In genomic region chr11:36469063-36469462, GRCh38 we compare ENCODE assay signal across 10 cellular contexts. TPM values are rescaled to one million over a fixed set of nuclear protein-coding genes. Genes with fewer than 3 reads are reported as not detected.
DNase-seq lines count a peak whose midpoint lies in the region; FAIRE-seq and TF ChIP-seq lines count a peak whose summit lies in the region.
"Had no signal": no experiment of that assay in that cellular context is flagged by ENCODE, and none has a peak within 500 bp of the region (broad histone marks: within the 10 kb centered on the region; RNA-seq: fewer than 3 reads in every experiment).

No MANE protein-coding gene starts in this region.

- no peak overlapping the region for H3K27ac ChIP-seq in ovary

- H3K9me3 Mint-ChIP-seq in activated T-cell treated with anti-CD3 and anti-CD28 coated beads, Interleukin-2, amount 50 U/mL, for 24 hours: no peaks in the 10 kb centered on the region
- H3K9me3 Mint-ChIP-seq in osteocyte (ENCODE audit: unreplicated experiment): no peaks in the 10 kb centered on the region

- H3K4me3 ChIP-seq in Loucy (ENCODE audit: low read length, poor library complexity, severe bottlenecking) (no peak overlapping the region), cardiac fibroblast (replicated peaks in 1 of 2; ENCODE audit: low read depth in 2 of 2, low read length in 2 of 2) (no peak overlapping the region), ovary (no peak overlapping the region)
- H3K4me3 ChIP-seq: HAP-1 had no signal

- no peak for TF ChIP-seq POLR2A in ovary (IDR thresholded peaks at IDR 0.05)

- H2AFZ ChIP-seq in Loucy (ENCODE audit: low read length): no peak overlapping the region

- H3K9me3 ChIP-seq in Loucy (ENCODE audit: insufficient read depth, low read depth, low read length) (no peaks in the 10 kb centered on the region), ovary (no peaks in the 10 kb centered on the region)
- H3K9me3 ChIP-seq: HAP-1 had no signal

- H3K4me1 Mint-ChIP-seq in activated T-cell treated with anti-CD3 and anti-CD28 coated beads, Interleukin-2, amount 50 U/mL, for 24 hours (ENCODE audit: low read depth): no peaks in the 10 kb centered on the region
- H3K4me1 Mint-ChIP-seq in osteocyte (ENCODE audit: unreplicated experiment): peaks cover 51% of the 10 kb centered on the region

- H3K27ac Mint-ChIP-seq in activated T-cell treated with anti-CD3 and anti-CD28 coated beads, Interleukin-2, amount 50 U/mL, for 24 hours: no peak overlapping the region
- peak overlapping the region; percentile 49 for H3K27ac Mint-ChIP-seq in osteocyte (ENCODE audit: unreplicated experiment)

- H3K27me3 ChIP-seq in Loucy (ENCODE audit: insufficient read depth, low read length, poor library complexity, severe bottlenecking) (no peaks in the 10 kb centered on the region), ovary (no peaks in the 10 kb centered on the region)

- no peaks in the 10 kb centered on the region for H4K20me1 ChIP-seq in Loucy (ENCODE audit: insufficient read depth, low read length, poor library complexity, severe bottlenecking)

- intact Hi-C loops in ovary (cut with DNase I): loop anchor here in 1 of 4 donors (10.0 kb wide), 1 partner anchor 164 kb away; no protein-coding TSS in a partner anchor

- H3K79me2 ChIP-seq in Loucy (ENCODE audit: insufficient read depth, low read length): no peaks in the 10 kb centered on the region

- no peaks in the 10 kb centered on the region for H3F3A ChIP-seq in Loucy (ENCODE audit: low read depth)

- H3K9ac ChIP-seq in Loucy (ENCODE audit: low read depth, low read length, poor library complexity, severe bottlenecking): no peak overlapping the region

- peaks cover 29% of the 10 kb centered on the region for H3K4me1 ChIP-seq in Loucy (ENCODE audit: insufficient read depth, low read length, poor library complexity, severe bottlenecking)
- H3K4me1 ChIP-seq in ovary (ENCODE audit: insufficient read depth): no peaks in the 10 kb centered on the region
- H3K4me1 ChIP-seq: HAP-1 had no signal

- no peak for FAIRE-seq in GM19239 (lab: Jason Lieb, UNC)

- DNase-seq in activated T-cell treated with anti-CD3 and anti-CD28 coated beads, Interleukin-2, amount 50 U/mL, for 48 hours: peak; percentile 38 to 50
- DNase-seq in activated T-cell treated with anti-CD3 and anti-CD28 coated beads, Interleukin-2, amount 50 U/mL, for 24 hours: no peak
- DNase-seq in cardiac fibroblast (ENCODE audit: low read depth in 2 of 2) (peak in 1 of 2 donors; percentile 56), osteocyte (ENCODE audit: extremely low spot score, unreplicated experiment) (no peak), GM19239 (ENCODE audit: insufficient read length, low spot score) (no peak), NCI-H446 (lab: John Stamatoyannopoulos, UW) (no peak), ovary (no peak)
- DNase-seq: NCI-H1105 had no signal

- TF ChIP-seq CTCF in Loucy (conservative IDR thresholded peaks at IDR 0.05; ENCODE audit: low read length): peak; percentile 93
- TF ChIP-seq CTCF in cardiac fibroblast (IDR thresholded peaks at IDR 0.05; ENCODE audit: low read depth, low read length): peak; percentile 68
- TF ChIP-seq CTCF in osteocyte (IDR thresholded peaks at IDR 0.05): peak; percentile 46
- TF ChIP-seq CTCF in ovary (IDR thresholded peaks at IDR 0.05): no peak

- no peaks in the 10 kb centered on the region for H3K27me3 Mint-ChIP-seq in activated T-cell treated with anti-CD3 and anti-CD28 coated beads, Interleukin-2, amount 50 U/mL, for 24 hours
- no peaks in the 10 kb centered on the region for H3K27me3 Mint-ChIP-seq in osteocyte (ENCODE audit: unreplicated experiment)

- H3K36me3 ChIP-seq in Loucy (ENCODE audit: insufficient read depth, low read length): peaks cover 11% of the 10 kb centered on the region; the same call in 1 of the 2 replicates
- H3K36me3 ChIP-seq in ovary: no peaks in the 10 kb centered on the region
- H3K36me3 ChIP-seq: HAP-1 had no signal

- H3K36me3 Mint-ChIP-seq in activated T-cell treated with anti-CD3 and anti-CD28 coated beads, Interleukin-2, amount 50 U/mL, for 24 hours (ENCODE audit: low read depth): peaks cover 4% of the 10 kb centered on the region
- peaks cover 27% of the 10 kb centered on the region for H3K36me3 Mint-ChIP-seq in osteocyte (ENCODE audit: unreplicated experiment)

- no peak overlapping the region for H3K4me2 ChIP-seq in Loucy (ENCODE audit: low read depth, low read length, poor library complexity, severe bottlenecking)

- no peak overlapping the region for H3K4me3 Mint-ChIP-seq in activated T-cell treated with anti-CD3 and anti-CD28 coated beads, Interleukin-2, amount 50 U/mL, for 24 hours
- no peak overlapping the region for H3K4me3 Mint-ChIP-seq in osteocyte (ENCODE audit: unreplicated experiment)

- no peaks in the 10 kb centered on the region for H3K9me2 ChIP-seq in Loucy (replicated peaks; ENCODE audit: low read depth, low read length)

- no peak for TF ChIP-seq EP300 in ovary (IDR thresholded peaks at IDR 0.05)

- 56 to 65% (median 60%) methylated on average over 2 of the region's 2 CpGs for WGBS in ovary, 3 donors

RNA-seq across cellular contexts. Expression of gene TRAF6, which starts 41.0 kb away (rescaled TPM):
- 13.9 and 15.0 TPM in 2 replicates for total RNA-seq in osteocyte
- total RNA-seq in ovary: 10 to 100 TPM in 6 of 7 donors, 1 to 10 TPM in 1; 8.7 to 16.4 (median 13.9) TPM
- 10 to 100 TPM in 1 of 2 donors, 1 to 10 TPM in 1; 4.9 to 18.2 TPM for polyA plus RNA-seq in ovary

Comparison
In these comparisons a context has a peak if more than half of its experiments do, and no peak if none do; other contexts are left out.
1. DNase-seq: peak in activated T-cell treated with anti-CD3 and anti-CD28 coated beads, Interleukin-2, amount 50 U/mL, for 48 hours (2 of 2); none in activated T-cell treated with anti-CD3 and anti-CD28 coated beads, Interleukin-2, amount 50 U/mL, for 24 hours (single experiment), osteocyte (single experiment), GM19239 (single experiment), NCI-H446 (0 of 2) and ovary (0 of 5).
2. CTCF ChIP-seq: peak in Loucy (single experiment), cardiac fibroblast (single experiment) and osteocyte (single experiment); none in ovary (0 of 3).